8 cellular contexts compared by ENCODE assay signal in the genomic region with DNA sequence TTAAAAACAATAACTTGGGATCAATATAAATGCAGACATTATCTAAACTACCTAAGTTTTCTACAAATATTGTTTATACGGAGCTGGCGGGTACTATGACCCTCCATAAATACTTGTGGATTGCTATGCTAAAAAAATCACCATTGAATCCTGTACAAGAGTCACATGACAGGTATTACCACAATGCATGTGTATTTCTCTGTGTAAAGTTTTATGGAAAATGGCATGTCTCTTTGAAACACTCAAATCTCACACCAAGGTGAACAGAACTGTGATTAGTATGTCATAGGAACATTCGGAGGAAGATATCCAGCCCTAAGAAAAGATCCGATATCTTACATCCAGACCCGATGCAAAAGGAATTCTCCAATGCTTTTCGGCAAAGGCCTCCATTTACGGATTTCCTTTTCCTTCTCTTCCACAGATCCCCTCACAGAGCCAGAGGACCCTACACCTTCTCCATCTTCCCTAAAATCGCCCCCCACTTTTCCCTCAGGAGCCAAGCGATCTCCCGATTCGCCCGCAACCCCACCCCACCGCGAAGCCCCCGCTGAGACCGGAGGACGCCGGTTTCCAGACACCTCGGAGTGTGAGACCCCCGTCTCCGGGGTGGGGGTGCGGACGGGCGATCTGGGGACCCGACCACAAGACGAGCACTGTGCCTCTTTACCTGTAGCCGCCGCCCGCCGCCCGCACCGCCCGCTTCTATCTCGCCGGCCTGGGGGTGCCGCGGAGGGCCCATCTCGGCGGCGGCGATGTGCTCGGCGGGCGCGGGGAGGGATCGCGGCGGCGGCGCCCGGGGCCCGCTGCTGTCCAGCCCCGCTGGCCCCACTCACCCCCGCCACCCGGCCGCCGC. TPM values are rescaled to one million over a fixed set of nuclear protein-coding genes. Genes with fewer than 3 reads are reported as not detected.
A peak's percentile ranks its signal among the peaks of the same experiment; 100 is the strongest.
DNase-seq lines count a peak whose midpoint lies in the region; ATAC-seq and TF ChIP-seq lines count a peak whose summit lies in the region.

No MANE protein-coding gene starts in this region.

- POLR2A ChIA-PET in CD8-positive, alpha-beta T cell (lab: Charles Lee), result no interaction called here

- no peaks in the 10 kb centered on the region for H3K27me3 ChIP-seq in CD8-positive, alpha-beta T cell (ENCODE audit: insufficient read depth, low read length)
- H3K27me3 ChIP-seq in fibroblast of lung (ENCODE audit: control insufficient read depth, insufficient read depth, low read length) (no peaks in the 10 kb centered on the region), trophoblast cell (ENCODE audit: insufficient read depth, low read length) (no peaks in the 10 kb centered on the region)

- no peak overlapping the region for H4K8ac ChIP-seq in trophoblast cell (ENCODE audit: low read depth, low read length)

- no peak overlapping the region for H2BK12ac ChIP-seq in trophoblast cell (ENCODE audit: low read length)

- H3K79me1 ChIP-seq in trophoblast cell (ENCODE audit: low read length), result peaks cover 4% of the 10 kb centered on the region

- no peaks in the 10 kb centered on the region for H3K9me3 Mint-ChIP-seq in CD8-positive, alpha-beta T cell

- H2AK5ac ChIP-seq in trophoblast cell (ENCODE audit: low read length), result no peak overlapping the region

- peak overlapping the region; percentile 69 for H3K4me2 ChIP-seq in fibroblast of lung (ENCODE audit: extremely low read depth, insufficient read depth, low read length)
- peak overlapping the region; percentile 96 for H3K4me2 ChIP-seq in trophoblast cell (ENCODE audit: low read length)

- no peak overlapping the region for H2BK120ac ChIP-seq in trophoblast cell (ENCODE audit: insufficient read depth, low read length, poor library complexity)

- CTCF ChIA-PET in CD8-positive, alpha-beta T cell (lab: Charles Lee), result no interaction called here

- no peaks in the 10 kb centered on the region for H3K9me3 ChIP-seq in CD8-positive, alpha-beta T cell (ENCODE audit: low read length)
- H3K9me3 ChIP-seq in SK-N-MC (ENCODE audit: low read depth, low read length) (no peaks in the 10 kb centered on the region), fibroblast of lung (ENCODE audit: control insufficient read depth, insufficient read depth, low read depth, low read length) (no peaks in the 10 kb centered on the region), trophoblast cell (ENCODE audit: insufficient read depth, low read depth, low read length) (no peaks in the 10 kb centered on the region)

- no peak for TF ChIP-seq CTCF in CD8-positive, alpha-beta T cell (IDR thresholded peaks at IDR 0.05)
- TF ChIP-seq CTCF in fibroblast of lung (conservative IDR thresholded peaks at IDR 0.05 in 1 of 2, IDR thresholded peaks at IDR 0.05 in 1 of 2; ENCODE audit: low read depth in 1 of 2, low read length in 2 of 2) (no peak), GM10266 (IDR thresholded peaks at IDR 0.05; ENCODE audit: control insufficient read depth, insufficient read depth, low read depth, missing control alignments) (no peak)

- H3K27me3 Mint-ChIP-seq in CD8-positive, alpha-beta T cell (ENCODE audit: low read depth), result no peaks in the 10 kb centered on the region

- H3K23ac ChIP-seq in trophoblast cell (ENCODE audit: low read length), result no peak overlapping the region

- H3K9ac ChIP-seq in SK-N-MC (ENCODE audit: insufficient read length), result peak overlapping the region; percentile 77
- H3K9ac ChIP-seq in fibroblast of lung (ENCODE audit: insufficient read depth, low read length), result peak overlapping the region; percentile 87
- peak overlapping the region; percentile 84 for H3K9ac ChIP-seq in trophoblast cell (ENCODE audit: low read length)

- no CpG with 5 or more reads among the region's 57 CpGs for WGBS in trophoblast cell (ENCODE audit: extremely low coverage, insufficient coverage, insufficient read length)

- H3K79me2 ChIP-seq in fibroblast of lung (ENCODE audit: control insufficient read depth, insufficient read depth, low read length), result peaks cover 22% of the 10 kb centered on the region
- peaks cover 8% of the 10 kb centered on the region for H3K79me2 ChIP-seq in trophoblast cell (ENCODE audit: control insufficient read depth, insufficient read depth, low read length, poor library complexity)

- no peaks in the 10 kb centered on the region for H4K20me1 ChIP-seq in fibroblast of lung (ENCODE audit: control insufficient read depth, extremely low read depth, insufficient read depth, low read length)

- H3K36me3 ChIP-seq in CD8-positive, alpha-beta T cell (ENCODE audit: insufficient read depth, low read length), result no peaks in the 10 kb centered on the region
- H3K36me3 ChIP-seq in SK-N-MC (ENCODE audit: insufficient read depth, low read length) (peaks cover 4% of the 10 kb centered on the region), fibroblast of lung (ENCODE audit: control insufficient read depth, insufficient read depth, low read length) (no peaks in the 10 kb centered on the region), trophoblast cell (ENCODE audit: control insufficient read depth in 1 of 2, insufficient read depth in 2 of 2, low read length in 2 of 2) (peaks cover 5 to 6% of the 10 kb centered on the region in 2 experiments)

- intact Hi-C loops in CD8-positive, alpha-beta T cell (cut with DNase I, micrococcal nuclease), result loop anchor here (1.0 to 10.0 kb wide), 9 partner anchors 142 to 942 kb away; partner anchors contain the start of genes MAP3K2 (in 2 of the 2), AMMECR1L (in 1 of the 2), ERCC3 (in 1 of the 2) and IWS1 (in 1 of the 2)

- peaks cover 12% of the 10 kb centered on the region for H3K4me1 ChIP-seq in CD8-positive, alpha-beta T cell (ENCODE audit: insufficient read depth, low read length)
- H3K4me1 ChIP-seq in fibroblast of lung (ENCODE audit: control insufficient read depth, extremely low read depth, insufficient read depth, low read length) (no peaks in the 10 kb centered on the region), trophoblast cell (ENCODE audit: control insufficient read depth in 1 of 2, insufficient read depth in 2 of 2, low read length in 2 of 2) (no peaks in the 10 kb centered on the region)

- H3K18ac ChIP-seq in trophoblast cell (ENCODE audit: low read length), result peak overlapping the region; percentile 49

- peak overlapping the region; percentile 76 for H3K4me3 ChIP-seq in CD8-positive, alpha-beta T cell (ENCODE audit: low read depth, low read length)
- peak overlapping the region; percentile 92 for H3K4me3 ChIP-seq in SK-N-MC
- H3K4me3 ChIP-seq in fibroblast of lung (replicated peaks in 1 of 4; ENCODE audit: control extremely low read depth in 1 of 4, insufficient read depth in 1 of 4, low read depth in 3 of 4, low read length in 4 of 4), result peak overlapping the region; percentile 63 to 97 (median 81)
- H3K4me3 ChIP-seq in trophoblast cell (ENCODE audit: low read depth, low read length), result peak overlapping the region; percentile 83

- peak overlapping the region; percentile 33 for H3K14ac ChIP-seq in trophoblast cell (ENCODE audit: low read length)

- no peak overlapping the region for H2BK5ac ChIP-seq in trophoblast cell (ENCODE audit: low read depth, low read length, poor library complexity)

- peak overlapping the region; percentile 55 for H3K27ac ChIP-seq in CD8-positive, alpha-beta T cell (ENCODE audit: low read depth, low read length)
- H3K27ac ChIP-seq in SK-N-MC, result no peak overlapping the region
- H3K27ac ChIP-seq in fibroblast of lung (ENCODE audit: insufficient read depth, low read length), result peak overlapping the region; percentile 82
- H3K27ac ChIP-seq in trophoblast cell (ENCODE audit: low read depth, low read length), result no peak overlapping the region

- H2AFZ ChIP-seq in fibroblast of lung (ENCODE audit: low read length), result peak overlapping the region; percentile 78
- peak overlapping the region; percentile 89 for H2AFZ ChIP-seq in trophoblast cell (ENCODE audit: insufficient read depth, low read length, poor library complexity)

- no peak for ATAC-seq in CD8-positive, alpha-beta T cell
- ATAC-seq in GM21717 (IDR thresholded peaks at IDR 0.05; ENCODE audit: unreplicated experiment), result peak; percentile 6
- ATAC-seq in GM21381 (IDR thresholded peaks at IDR 0.05; ENCODE audit: unreplicated experiment), result no peak
- ATAC-seq in GM18867 (IDR thresholded peaks at IDR 0.05; ENCODE audit: unreplicated experiment), result no peak

- no peak overlapping the region for H4K91ac ChIP-seq in trophoblast cell (ENCODE audit: low read depth, low read length)

- peaks cover 17% of the 10 kb centered on the region for H3K36me3 Mint-ChIP-seq in CD8-positive, alpha-beta T cell

- no peak for DNase-seq in CD8-positive, alpha-beta T cell
- DNase-seq in SK-N-MC (ENCODE audit: low read depth, low spot score) (no peak), fibroblast of lung (ENCODE audit: low read depth in 2 of 2) (peak; percentile 3 to 28), trophoblast cell (peak in 1 of 2 donors; percentile 31), GM10266 (ENCODE audit: extremely low spot score) (no peak)

- peak overlapping the region; percentile 97 for H3K4me3 Mint-ChIP-seq in CD8-positive, alpha-beta T cell

- H3K27ac Mint-ChIP-seq in CD8-positive, alpha-beta T cell, result peak overlapping the region; percentile 92

- H3K4me1 Mint-ChIP-seq in CD8-positive, alpha-beta T cell (ENCODE audit: low read depth), result peaks cover 26% of the 10 kb centered on the region

- no peak overlapping the region for H4K12ac ChIP-seq in trophoblast cell (ENCODE audit: low read depth, low read length)

- peak overlapping the region; percentile 96 for H3K4ac ChIP-seq in trophoblast cell (ENCODE audit: low read depth, low read length)

RNA-seq across cellular contexts. Expression of gene SAP130, which starts 1.2 kb away (rescaled TPM):
- total RNA-seq in CD8-positive, alpha-beta T cell, result 10 to 100 TPM; 17.8 to 18.9 TPM
- total RNA-seq in fibroblast of lung, result 2.6 and 4.5 TPM in 2 replicates
- 6.7 and 15.5 TPM in 2 replicates for polyA plus RNA-seq in fibroblast of lung
- polyA plus RNA-seq in fibroblast of lung (2012), result 12.9 and 20.2 TPM in 2 replicates
- 51.9 and 86.0 TPM in 2 replicates for polyA minus RNA-seq in fibroblast of lung (ENCODE audit: low replicate concordance)
- 38.1 and 38.8 TPM in 2 replicates for polyA plus RNA-seq in trophoblast cell (2013)

Comparison
In these comparisons a context has a peak if more than half of its experiments do, and no peak if none do; other contexts are left out.
1. DNase-seq: peak in fibroblast of lung (2 of 2); none in CD8-positive, alpha-beta T cell (0 of 7), SK-N-MC (single experiment) and GM10266 (single experiment).
2. H3K27ac ChIP-seq: peak in CD8-positive, alpha-beta T cell (single experiment) and fibroblast of lung (single experiment); none in SK-N-MC (single experiment) and trophoblast cell (single experiment).
3. Peak in every context shown above with its lines, with median percentiles within 50 percentile points of each other: H3K4me3 ChIP-seq and H3K9ac ChIP-seq.